1 cellular context compared by ENCODE assay signal in genomic region chr1:11413907-11414495, GRCh38.
TF ChIP-seq lines count a peak whose summit lies in the region.

No MANE protein-coding gene starts in this region.

TF ChIP-seq in H1, 55 proteins besides CTCF, POLR2A, EP300 and RAD21:
- TF ChIP-seq ASH2L (IDR thresholded peaks at IDR 0.05; ENCODE audit: low read length) = peak; percentile 54
- TF ChIP-seq PHF8 (conservative IDR thresholded peaks at IDR 0.05; ENCODE audit: low read depth, low read length) = no peak
- 0 out of 4 replicates have a peak, but pooled peaks of 1 of the 2 experiments have one; percentile 37 for TF ChIP-seq SIN3A (conservative IDR thresholded peaks at IDR 0.05 in 1 of 2, IDR thresholded peaks at IDR 0.05 in 1 of 2; ENCODE audit: low read depth in 1 of 2, low read length in 2 of 2)
